11 cellular contexts compared by ENCODE assay signal in the genomic region with DNA sequence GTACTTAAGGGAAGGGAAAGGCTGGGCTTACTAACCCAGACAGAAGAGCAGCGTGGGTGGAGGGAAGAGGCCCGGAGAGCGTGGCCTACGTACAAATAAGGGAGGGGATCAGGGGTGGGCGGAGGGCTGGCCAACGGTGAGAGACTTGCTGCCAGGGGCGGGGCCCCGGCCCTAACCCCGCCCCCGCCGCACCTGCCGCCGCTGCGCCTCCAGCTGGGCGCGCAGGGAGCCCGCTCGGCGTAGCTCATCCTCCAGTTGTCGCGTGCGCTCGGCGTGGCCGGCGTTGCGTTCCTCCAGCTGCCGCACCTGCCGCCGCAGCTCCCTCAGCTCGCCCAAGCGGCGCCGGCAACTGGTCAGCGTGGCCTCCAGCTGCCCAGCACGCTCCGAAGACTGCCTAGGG. TPM values are rescaled to one million over a fixed set of nuclear protein-coding genes. Genes with fewer than 3 reads are reported as not detected.
DNase-seq lines count a peak whose midpoint lies in the region; ATAC-seq and TF ChIP-seq lines count a peak whose summit lies in the region.
"Had no signal": no experiment of that assay in that cellular context is flagged by ENCODE, and none has a peak within 500 bp of the region (broad histone marks: within the 10 kb centered on the region; RNA-seq: fewer than 3 reads in every experiment).

No MANE protein-coding gene starts in this region.

- TF ChIP-seq CTCF in CD8-positive, alpha-beta T cell (IDR thresholded peaks at IDR 0.05): no peak
- TF ChIP-seq CTCF in Peyer's patch (IDR thresholded peaks at IDR 0.05) (peak in 2 of 6 experiments; percentile 2 to 15), nephron progenitor cell (IDR thresholded peaks at IDR 0.05) (no peak), heart right ventricle (IDR thresholded peaks at IDR 0.05) (no peak)

- H3K36me3 Mint-ChIP-seq in CD8-positive, alpha-beta T cell: peaks cover 2% of the 10 kb centered on the region
- no peaks in the 10 kb centered on the region for H3K36me3 Mint-ChIP-seq in activated naive CD4-positive, alpha-beta T cell treated with anti-CD3 and anti-CD28 coated beads, Interleukin-2, amount 50 U/mL, for 72 hours
- peaks cover 7% of the 10 kb centered on the region for H3K36me3 Mint-ChIP-seq in nephron progenitor cell (ENCODE audit: low read depth)

- H3K27me3 ChIP-seq in CD8-positive, alpha-beta T cell (ENCODE audit: insufficient read depth, low read length): no peaks in the 10 kb centered on the region
- no peaks in the 10 kb centered on the region for H3K27me3 ChIP-seq in Peyer's patch
- no peaks in the 10 kb centered on the region for H3K27me3 ChIP-seq in heart right ventricle

- POLR2A ChIA-PET in CD8-positive, alpha-beta T cell (lab: Charles Lee): interaction anchor here (0.7 to 1.4 kb wide), 4 partner anchors 23 to 76 kb away, joined by 3 to 6 read pairs (median 3); a partner anchor contains a TSS

- TF ChIP-seq POLR2A in Peyer's patch (IDR thresholded peaks at IDR 0.05): no peak

- intact Hi-C loops in CD8-positive, alpha-beta T cell (cut with DNase I, micrococcal nuclease): no loop called here
- intact Hi-C loops in heart right ventricle (cut with DNase I): loop anchor here in 5 of 10 donors (5.0 to 10.0 kb wide), 4 partner anchors 33 to 78 kb away; a partner anchor contains a TSS

- H3K36me3 ChIP-seq in CD8-positive, alpha-beta T cell (ENCODE audit: insufficient read depth, low read length): no peaks in the 10 kb centered on the region
- peaks cover 0 to 37% (median 0%) of the 10 kb centered on the region in 3 donors for H3K36me3 ChIP-seq in Peyer's patch
- H3K36me3 ChIP-seq in heart right ventricle: peaks cover 0 to 64% (median 5%) of the 10 kb centered on the region in 9 donors

- no peak overlapping the region for H3K27ac Mint-ChIP-seq in CD8-positive, alpha-beta T cell
- H3K27ac Mint-ChIP-seq in activated naive CD4-positive, alpha-beta T cell treated with anti-CD3 and anti-CD28 coated beads, Interleukin-2, amount 50 U/mL, for 72 hours: no peak overlapping the region
- no peak overlapping the region for H3K27ac Mint-ChIP-seq in nephron progenitor cell

- no peaks in the 10 kb centered on the region for H3K9me3 Mint-ChIP-seq in CD8-positive, alpha-beta T cell
- no peaks in the 10 kb centered on the region for H3K9me3 Mint-ChIP-seq in activated naive CD4-positive, alpha-beta T cell treated with anti-CD3 and anti-CD28 coated beads, Interleukin-2, amount 50 U/mL, for 72 hours
- no peaks in the 10 kb centered on the region for H3K9me3 Mint-ChIP-seq in nephron progenitor cell

- WGBS in heart right ventricle, 2 donors: 57 to 71% methylated on average over 26 to 37 of the region's 37 CpGs

- no peaks in the 10 kb centered on the region for H3K9me3 ChIP-seq in CD8-positive, alpha-beta T cell (ENCODE audit: low read length)
- H3K9me3 ChIP-seq in Peyer's patch (no peaks in the 10 kb centered on the region), heart right ventricle (no peaks in the 10 kb centered on the region)

- peaks cover 2% of the 10 kb centered on the region for H3K4me1 ChIP-seq in CD8-positive, alpha-beta T cell (ENCODE audit: insufficient read depth, low read length)
- H3K4me1 ChIP-seq in Peyer's patch (peaks cover 0 to 10% (median 4%) of the 10 kb centered on the region in 4 donors), heart right ventricle (peaks cover 0 to 51% (median 24%) of the 10 kb centered on the region in 9 donors)

- peaks cover 6% of the 10 kb centered on the region for H3K4me1 Mint-ChIP-seq in CD8-positive, alpha-beta T cell (ENCODE audit: low read depth)
- peaks cover 11% of the 10 kb centered on the region for H3K4me1 Mint-ChIP-seq in nephron progenitor cell

- H3K4me3 ChIP-seq in CD8-positive, alpha-beta T cell (ENCODE audit: low read depth, low read length): no peak overlapping the region
- H3K4me3 ChIP-seq in Peyer's patch: no peak overlapping the region
- no peak overlapping the region for H3K4me3 ChIP-seq in heart right ventricle

- no peaks in the 10 kb centered on the region for H3K27me3 Mint-ChIP-seq in CD8-positive, alpha-beta T cell (ENCODE audit: low read depth)
- peaks cover 37% of the 10 kb centered on the region for H3K27me3 Mint-ChIP-seq in nephron progenitor cell (ENCODE audit: low read depth, poor library complexity)

- no peak overlapping the region for H3K27ac ChIP-seq in CD8-positive, alpha-beta T cell (ENCODE audit: low read depth, low read length)
- H3K27ac ChIP-seq in Peyer's patch: no peak overlapping the region
- peak overlapping the region in 3 of 10 donors; percentile 1 to 35 (median 4) for H3K27ac ChIP-seq in heart right ventricle
- H3K27ac ChIP-seq: C4-2B had no signal

- CTCF ChIA-PET in CD8-positive, alpha-beta T cell (lab: Charles Lee): interaction anchor here (1.3 to 17.5 kb wide), 4 partner anchors 8 to 79 kb away, joined by 3 to 273 read pairs (median 108); no protein-coding TSS in a partner anchor

- peak overlapping the region; percentile 18 for H3K4me3 Mint-ChIP-seq in CD8-positive, alpha-beta T cell
- H3K4me3 Mint-ChIP-seq in nephron progenitor cell: no peak overlapping the region

- ATAC-seq in CD8-positive, alpha-beta T cell: peak; percentile 93
- ATAC-seq in activated naive CD4-positive, alpha-beta T cell treated with anti-CD3 and anti-CD28 coated beads, Interleukin-2, amount 50 U/mL, for 72 hours: peak; percentile 55 to 65
- no peak for ATAC-seq in HG02759 (IDR thresholded peaks at IDR 0.05; ENCODE audit: unreplicated experiment)
- ATAC-seq in heart right ventricle: no peak
- ATAC-seq in GM21723 (IDR thresholded peaks at IDR 0.05; ENCODE audit: unreplicated experiment): no peak

- DNase-seq in CD8-positive, alpha-beta T cell: peak in 4 of 7 experiments; percentile 31 to 69 (median 50)
- DNase-seq in Peyer's patch: peak; percentile 64 to 80 (median 71)
- DNase-seq in activated naive CD4-positive, alpha-beta T cell treated with anti-CD3 and anti-CD28 coated beads, Interleukin-2, amount 50 U/mL, for 72 hours (ENCODE audit: low spot score in 2 of 2): no peak
- DNase-seq in nephron progenitor cell: peak; percentile 70
- no peak for DNase-seq in AML-193 (lab: John Stamatoyannopoulos, UW)
- no peak for DNase-seq in heart right ventricle
- DNase-seq: foreskin melanocyte, MV-4-11 had no signal

RNA-seq across cellular contexts. Expression of a gene that starts 5.7 kb away (rescaled TPM):
- total RNA-seq in CD8-positive, alpha-beta T cell: 10 to 100 TPM; 13.2 to 13.6 TPM
- total RNA-seq in Peyer's patch: 100 to 1,000 TPM; 193 to 379 (median 285) TPM
- 10 to 100 TPM; 37.9 to 41.5 TPM for total RNA-seq in activated naive CD4-positive, alpha-beta T cell treated with anti-CD3 and anti-CD28 coated beads, Interleukin-2, amount 50 U/mL, for 72 hours
- total RNA-seq in heart right ventricle: 10 to 100 TPM; 47.8 to 79.3 (median 57.8) TPM
- polyA plus RNA-seq in heart right ventricle: 100 to 1,000 TPM in 1 of 2 donors, 10 to 100 TPM in 1; 29.7 to 173 TPM

RNA-seq across cellular contexts. Expression of a gene that starts 18.1 kb away (rescaled TPM):
- not detected for total RNA-seq in CD8-positive, alpha-beta T cell
- total RNA-seq in Peyer's patch (10 to 100 TPM in 3 of 4 donors, not detected in 1; 20.5 to 82.0 (median 40.6) TPM), heart right ventricle (not detected)
- total RNA-seq in activated naive CD4-positive, alpha-beta T cell treated with anti-CD3 and anti-CD28 coated beads, Interleukin-2, amount 50 U/mL, for 72 hours: not detected
- polyA plus RNA-seq in heart right ventricle: not detected

RNA-seq across cellular contexts. Expression of a gene that starts 21.6 kb away (rescaled TPM):
- 1,000 to 10,000 TPM; 2,704 to 2,791 TPM for total RNA-seq in CD8-positive, alpha-beta T cell
- 100 to 1,000 TPM; 111 to 324 (median 152) TPM for total RNA-seq in Peyer's patch
- total RNA-seq in activated naive CD4-positive, alpha-beta T cell treated with anti-CD3 and anti-CD28 coated beads, Interleukin-2, amount 50 U/mL, for 72 hours: 100 to 1,000 TPM; 400 to 402 TPM
- total RNA-seq in heart right ventricle: 100 to 1,000 TPM in 4 of 10 donors, 10 to 100 TPM in 6; 22.4 to 247 (median 70.0) TPM
- polyA plus RNA-seq in heart right ventricle: 10 to 100 TPM; 41.2 to 65.4 TPM

RNA-seq across cellular contexts. Expression of a gene that starts 31.9 kb away (rescaled TPM):
- total RNA-seq in CD8-positive, alpha-beta T cell: 10 to 100 TPM; 57.5 to 59.1 TPM
- 100 to 1,000 TPM; 150 to 461 (median 375) TPM for total RNA-seq in Peyer's patch
- total RNA-seq in activated naive CD4-positive, alpha-beta T cell treated with anti-CD3 and anti-CD28 coated beads, Interleukin-2, amount 50 U/mL, for 72 hours: 100 to 1,000 TPM; 317 to 357 TPM
- 100 to 1,000 TPM; 532 to 789 (median 744) TPM for total RNA-seq in heart right ventricle
- polyA plus RNA-seq in heart right ventricle: 100 to 1,000 TPM; 235 to 827 TPM

RNA-seq across cellular contexts. Expression of a gene that starts 32.2 kb away (rescaled TPM):
- under 1 TPM in 1 of 2 experiments, not detected in 1; 0.79 TPM for total RNA-seq in CD8-positive, alpha-beta T cell
- total RNA-seq in Peyer's patch (not detected), heart right ventricle (1 to 10 TPM in 9 of 10 donors, under 1 TPM in 1; 0.72 to 4.8 (median 2.4) TPM)
- total RNA-seq in activated naive CD4-positive, alpha-beta T cell treated with anti-CD3 and anti-CD28 coated beads, Interleukin-2, amount 50 U/mL, for 72 hours: 10 to 100 TPM; 39.4 to 42.7 TPM
- polyA plus RNA-seq in heart right ventricle: 1 to 10 TPM; 2.7 to 3.8 TPM

Comparison
In these comparisons a context has a peak if more than half of its experiments do, and no peak if none do; other contexts are left out.
1. ATAC-seq: peak in CD8-positive, alpha-beta T cell (single experiment) and activated naive CD4-positive, alpha-beta T cell treated with anti-CD3 and anti-CD28 coated beads, Interleukin-2, amount 50 U/mL, for 72 hours (2 of 2); none in HG02759 (single experiment), heart right ventricle (0 of 8) and GM21723 (single experiment).
2. DNase-seq: peak in CD8-positive, alpha-beta T cell (4 of 7), Peyer's patch (3 of 3) and nephron progenitor cell (single experiment); none in activated naive CD4-positive, alpha-beta T cell treated with anti-CD3 and anti-CD28 coated beads, Interleukin-2, amount 50 U/mL, for 72 hours (0 of 2), AML-193 (0 of 2) and heart right ventricle (0 of 2).
3. RNA of a gene that starts 21.6 kb away (total RNA-seq): 2,704 to 2,791 TPM in CD8-positive, alpha-beta T cell; 400 to 402 TPM in activated naive CD4-positive, alpha-beta T cell treated with anti-CD3 and anti-CD28 coated beads, Interleukin-2, amount 50 U/mL, for 72 hours, 111 to 324 TPM in Peyer's patch and 22.4 to 247 TPM in heart right ventricle; every median in the first group is over 4 times any median in the second.